ENCODE assay signal across 11 cellular contexts in genomic region chr22:21003782-21004181, GRCh38. TPM values are rescaled to one million over a fixed set of nuclear protein-coding genes. Genes with fewer than 3 reads are reported as not detected.
DNase-seq lines count a peak whose midpoint lies in the region; ATAC-seq, FAIRE-seq and TF ChIP-seq lines count a peak whose summit lies in the region.
"Had no signal": no experiment of that assay in that cellular context is flagged by ENCODE, and none has a peak within 500 bp of the region (broad histone marks: within the 10 kb centered on the region; RNA-seq: fewer than 3 reads in every experiment).

No MANE protein-coding gene starts in this region.

- H3K4me2 ChIP-seq in A549 (peak overlapping the region; percentile 75), HepG2 (ENCODE audit: low read depth, low read length) (peak overlapping the region; percentile 95)

- no peak for FAIRE-seq in A549 (lab: Jason Lieb, UNC)
- FAIRE-seq in HepG2 (lab: Jason Lieb, UNC), result peak; percentile 18

- H3K4me3 Mint-ChIP-seq in activated CD4-positive, alpha-beta memory T cell treated with anti-CD3 and anti-CD28 coated beads for 36 hours, result peak overlapping the region; percentile 94

- intact Hi-C loops in activated CD4-positive, alpha-beta memory T cell treated with anti-CD3 and anti-CD28 coated beads for 36 hours (cut with micrococcal nuclease), result loop anchor here (5.0 kb wide), 1 partner anchor 579 kb away; no protein-coding TSS in a partner anchor
- intact Hi-C loops in HepG2 (cut with micrococcal nuclease; ENCODE audit: unreplicated experiment), result loop anchor here (2.0 kb wide), 1 partner anchor 41 kb away; no protein-coding TSS in a partner anchor

- 83% methylated on average over 4 of the region's 4 CpGs for WGBS in A549 (ENCODE audit: missing lambda C conversion rate)
- WGBS in HepG2 (ENCODE audit: low lambda C conversion rate), result 82% methylated on average over 3 of the region's 4 CpGs

- in situ Hi-C loops in HepG2 (cut with HindIII; ENCODE audit: extremely low pct_ligation_motif_present, low pct_unique_long_range_greater_than_20kb), result no loop called here

- ATAC-seq in A549 (no peak), HepG2 (no peak), GM19397 (IDR thresholded peaks at IDR 0.05; ENCODE audit: unreplicated experiment) (no peak)

- H3K27me3 ChIP-seq in HepG2 (ENCODE audit: control insufficient read depth in 1 of 2, insufficient read depth in 2 of 2, low read length in 2 of 2), result no peaks in the 10 kb centered on the region; a peak in 1 of 5 replicates

- no peaks in the 10 kb centered on the region for H3K9me3 ChIP-seq in A549
- no peaks in the 10 kb centered on the region for H3K9me3 ChIP-seq in HepG2 (ENCODE audit: low read length)

- no peaks in the 10 kb centered on the region for H3K9me3 Mint-ChIP-seq in activated CD4-positive, alpha-beta memory T cell treated with anti-CD3 and anti-CD28 coated beads for 36 hours

- TF ChIP-seq POLR2A in A549 (IDR thresholded peaks at IDR 0.05; ENCODE audit: low read length) (no peak), HepG2 (IDR thresholded peaks at IDR 0.05; ENCODE audit: insufficient read depth in 1 of 2, low read depth in 2 of 2, low read length in 2 of 2) (peak in 1 of 2 experiments; percentile 36; a peak in 1 of 4 replicates)

- no peak overlapping the region for H2AFZ ChIP-seq in HepG2 (ENCODE audit: low read length)

- H3K4me3 ChIP-seq in A549 (no peak overlapping the region), GM12864 (ENCODE audit: low read depth, low read length) (peak overlapping the region; percentile 15; the same call in 1 of the 2 replicates), HepG2 (replicated peaks in 1 of 3; ENCODE audit: insufficient read depth in 1 of 3, low read depth in 2 of 3, low read length in 3 of 3) (peak overlapping the region in 2 of 3 experiments; percentile 19 to 89; a peak in 3 of 6 replicates)

- no peak for TF ChIP-seq CTCF in A549 (IDR thresholded peaks at IDR 0.05)
- no peak for TF ChIP-seq CTCF in GM12864 (IDR thresholded peaks at IDR 0.05; ENCODE audit: low read depth, low read length, missing control alignments)
- 0 out of 2 replicates have a peak, but pooled peaks have one; percentile 5 for TF ChIP-seq CTCF in HepG2 (CRISPR knock-in tag; IDR thresholded peaks at IDR 0.05)

- POLR2A ChIA-PET in A549 (lab: Yijun Ruan, JAX), result interaction anchor here (1.6 kb wide), 1 partner anchor 98 kb away, joined by 3 read pairs; no protein-coding TSS in a partner anchor
- POLR2A ChIA-PET in activated CD4-positive, alpha-beta memory T cell treated with anti-CD3 and anti-CD28 coated beads for 36 hours (lab: Charles Lee), result interaction anchor here (0.7 kb wide), 1 partner anchor 97 kb away, joined by 3 read pairs; no protein-coding TSS in a partner anchor
- POLR2A ChIA-PET in HepG2 (lab: Yijun Ruan, JAX), result interaction anchor here (1.1 to 3.4 kb wide), 6 partner anchors 9 to 52 kb away, joined by 3 to 45 read pairs (median 12); partner anchors contain the start of genes LZTR1 and P2RX6

- TF ChIP-seq EP300 in A549 (IDR thresholded peaks at IDR 0.05) (no peak), HepG2 (IDR thresholded peaks at IDR 0.05; ENCODE audit: low read depth in 2 of 2, low read length in 2 of 2) (no peak), HepG2 (CRISPR knock-in tag; IDR thresholded peaks at IDR 0.05; ENCODE audit: borderline replicate concordance) (no peak)

- peaks cover 18% of the 10 kb centered on the region for H3K79me2 ChIP-seq in HepG2 (ENCODE audit: insufficient read depth, low read length)

- TF ChIP-seq RAD21 in A549 (conservative IDR thresholded peaks at IDR 0.05 in 1 of 2, IDR thresholded peaks at IDR 0.05 in 1 of 2) (no peak), HepG2 (CRISPR knock-in tag; IDR thresholded peaks at IDR 0.05) (no peak)

- no TSS peak for BruUV-seq in HepG2 (replicated peaks; lab: Mats Ljungman, UMichigan)

- peaks cover 7 to 18% of the 10 kb centered on the region in 2 experiments; a peak in 4 of 5 replicates for H3K36me3 ChIP-seq in HepG2 (replicated peaks in 1 of 2; ENCODE audit: control insufficient read depth in 1 of 2, insufficient read depth in 2 of 2, low read length in 2 of 2)

- H3K4me1 Mint-ChIP-seq in activated CD4-positive, alpha-beta memory T cell treated with anti-CD3 and anti-CD28 coated beads for 36 hours (ENCODE audit: low read depth), result peaks cover 19% of the 10 kb centered on the region

- no peak overlapping the region for H3K27ac Mint-ChIP-seq in activated CD4-positive, alpha-beta memory T cell treated with anti-CD3 and anti-CD28 coated beads for 36 hours

- 0 out of 2 replicates have a peak, but pooled peaks cover 2% of the 10 kb centered on the region for H4K20me1 ChIP-seq in HepG2 (ENCODE audit: insufficient read depth, low read length)

- H3K36me3 Mint-ChIP-seq in activated CD4-positive, alpha-beta memory T cell treated with anti-CD3 and anti-CD28 coated beads for 36 hours, result peaks cover 10% of the 10 kb centered on the region

- no peak for DNase-seq in A549 (ENCODE audit: low read depth in 1 of 2, low spot score in 1 of 2)
- no peak for DNase-seq in GM12864 (ENCODE audit: low read depth)
- DNase-seq in activated CD4-positive, alpha-beta memory T cell treated with anti-CD3 and anti-CD28 coated beads for 36 hours, result no peak
- DNase-seq in HepG2 (ENCODE audit: low spot score), result no peak
- no peak for DNase-seq in NCI-H2196 (lab: John Stamatoyannopoulos, UW; ENCODE audit: unreplicated experiment)
- no peak for DNase-seq in stimulated activated naive CD4-positive, alpha-beta T cell (lab: John Stamatoyannopoulos, UW)
- DNase-seq in 8988T, result no peak
- DNase-seq: EL, RPMI8226 had no signal

- no peak overlapping the region for H3K9ac ChIP-seq in HepG2 (ENCODE audit: insufficient read depth, low read depth, low read length)

- H3K4me1 ChIP-seq in A549 (peaks cover 16% of the 10 kb centered on the region; the same call in 2 of the 3 replicates), HepG2 (ENCODE audit: insufficient read depth, low read length) (peaks cover 30% of the 10 kb centered on the region)

- H3K27me3 Mint-ChIP-seq in activated CD4-positive, alpha-beta memory T cell treated with anti-CD3 and anti-CD28 coated beads for 36 hours, result no peaks in the 10 kb centered on the region

- H3K27ac ChIP-seq in A549, result no peak overlapping the region
- no peak overlapping the region for H3K27ac ChIP-seq in HepG2 (ENCODE audit: extremely low read length, insufficient read depth, low read length)

- CTCF ChIA-PET in A549 (lab: Yijun Ruan, JAX), result interaction anchor here (1.1 to 2.1 kb wide), 3 partner anchors 13 to 118 kb away, joined by 3 to 6 read pairs (median 4); no protein-coding TSS in a partner anchor
- CTCF ChIA-PET in activated CD4-positive, alpha-beta memory T cell treated with anti-CD3 and anti-CD28 coated beads for 36 hours (lab: Charles Lee), result interaction anchor here (2.1 to 2.3 kb wide), 3 partner anchors 17 to 42 kb away, joined by 6 to 17 read pairs (median 7); partner anchors contain the start of gene LZTR1
- CTCF ChIA-PET in HepG2 (lab: Yijun Ruan, JAX; ENCODE audit: low intra/inter-chr PET ratio, low total read pairs), result no interaction called here

RNA-seq across cellular contexts. Expression of gene THAP7, which starts 1.9 kb away (rescaled TPM):
- polyA plus RNA-seq in A549 (2011; rRNA removed) (15.5 and 15.9 TPM in 2 replicates), A549 (2017; fragmentation: RNase III; extraction: RNeasy Plus Mini Kit Qiagen cat#74134 plus additional on column Dnase treatment) (18.4 to 22.7 TPM (median 19.7 TPM) in 3 replicates), HepG2 (2011; rRNA removed) (13.0 and 16.4 TPM in 2 replicates)
- polyA plus RNA-seq in A549 (2012; cell fraction: cytosol; rRNA removed), result 29.7 and 39.2 TPM in 2 replicates
- 43.5 and 52.5 TPM in 2 replicates for polyA plus RNA-seq in A549 (2012; cell fraction: nucleus; rRNA removed)
- polyA minus RNA-seq in A549 (2011; rRNA and poly(A)+ RNA removed), result 15.1 and 16.7 TPM in 2 replicates
- total RNA-seq in activated CD4-positive, alpha-beta memory T cell treated with anti-CD3 and anti-CD28 coated beads for 36 hours, result 10 to 100 TPM; 22.1 to 26.8 TPM
- total RNA-seq in HepG2 (2016; rRNA removed; fragmentation: Illumina TruSeq; extraction: Trizol), result 20.4 and 25.5 TPM in 2 replicates
- total RNA-seq in HepG2 (2016; cell fraction: cytosol; rRNA removed; fragmentation: Illumina TruSeq; extraction: Trizol; ENCODE audit: low read depth), result 10.9 and 13.4 TPM in 2 replicates
- 22.1 and 23.8 TPM in 2 replicates for total RNA-seq in HepG2 (2016; cell fraction: insoluble cytoplasmic fraction; rRNA removed; fragmentation: Illumina TruSeq; extraction: Trizol)
- total RNA-seq in HepG2 (2016; cell fraction: membrane; rRNA removed; fragmentation: Illumina TruSeq; extraction: Trizol), result 19.2 and 23.3 TPM in 2 replicates
- 18.4 and 19.1 TPM in 2 replicates for total RNA-seq in HepG2 (2016; cell fraction: nucleus; rRNA removed; fragmentation: Illumina TruSeq; extraction: Trizol)
- 11.4 and 17.5 TPM in 2 replicates for polyA plus RNA-seq in HepG2 (2011; cell fraction: cytosol; rRNA removed)
- 53.1 and 55.7 TPM in 2 replicates for polyA plus RNA-seq in HepG2 (2011; cell fraction: nucleus; rRNA removed)
- 7.6 and 9.2 TPM in 2 replicates for polyA plus RNA-seq in HepG2 (2012)
- 11.6 and 14.4 TPM in 2 replicates for polyA plus RNA-seq in HepG2 (2016; cell fraction: cytosol; fragmentation: Illumina TruSeq; extraction: Trizol; ENCODE audit: low read depth)
- polyA plus RNA-seq in HepG2 (2016; cell fraction: insoluble cytoplasmic fraction; fragmentation: Illumina TruSeq; extraction: Trizol; ENCODE audit: low read depth), result 22.2 and 26.6 TPM in 2 replicates
- 17.6 and 24.0 TPM in 2 replicates for polyA plus RNA-seq in HepG2 (2016; cell fraction: membrane; fragmentation: Illumina TruSeq; extraction: Trizol; ENCODE audit: low read depth)
- 42.7 and 46.0 TPM in 2 replicates for polyA plus RNA-seq in HepG2 (2016; cell fraction: nucleus; fragmentation: Illumina TruSeq; extraction: Trizol; ENCODE audit: insufficient read depth, low read depth)
- 19.9 and 30.3 TPM in 2 replicates for polyA minus RNA-seq in HepG2 (2011; rRNA and poly(A)+ RNA removed; ENCODE audit: low replicate concordance)
- polyA minus RNA-seq in HepG2 (2011; cell fraction: cytosol; rRNA and poly(A)+ RNA removed), result 6.9 and 7.9 TPM in 2 replicates
- polyA minus RNA-seq in HepG2 (2011; cell fraction: nucleus; rRNA and poly(A)+ RNA removed), result 34.2 and 38.9 TPM in 2 replicates

RNA-seq across cellular contexts. Expression of gene P2RX6, which starts 11.2 kb away (rescaled TPM):
- polyA plus RNA-seq in A549 (2011; rRNA removed) (0.62 and 0.67 TPM in 2 replicates), A549 (2017; fragmentation: RNase III; extraction: RNeasy Plus Mini Kit Qiagen cat#74134 plus additional on column Dnase treatment) (0.92 to 1.6 TPM (median 1.1 TPM) in 3 replicates), HepG2 (2011; rRNA removed) (0.12 and 0.20 TPM in 2 replicates)
- polyA plus RNA-seq in A549 (2012; cell fraction: cytosol; rRNA removed), result 0.62 and 0.82 TPM in 2 replicates
- polyA plus RNA-seq in A549 (2012; cell fraction: nucleus; rRNA removed), result 7.2 and 8.9 TPM in 2 replicates
- 0.15 and 0.45 TPM in 2 replicates for polyA minus RNA-seq in A549 (2011; rRNA and poly(A)+ RNA removed)
- not detected for total RNA-seq in activated CD4-positive, alpha-beta memory T cell treated with anti-CD3 and anti-CD28 coated beads for 36 hours
- 0.04 TPM in 1 of 2 replicates, not detected in the other for total RNA-seq in HepG2 (2016; rRNA removed; fragmentation: Illumina TruSeq; extraction: Trizol)
- total RNA-seq in HepG2 (2016; cell fraction: cytosol; rRNA removed; fragmentation: Illumina TruSeq; extraction: Trizol; ENCODE audit: low read depth), result not detected in 2 replicates
- not detected in 2 replicates for total RNA-seq in HepG2 (2016; cell fraction: insoluble cytoplasmic fraction; rRNA removed; fragmentation: Illumina TruSeq; extraction: Trizol)
- total RNA-seq in HepG2 (2016; cell fraction: membrane; rRNA removed; fragmentation: Illumina TruSeq; extraction: Trizol), result not detected in 2 replicates
- total RNA-seq in HepG2 (2016; cell fraction: nucleus; rRNA removed; fragmentation: Illumina TruSeq; extraction: Trizol), result not detected in 2 replicates
- polyA plus RNA-seq in HepG2 (2011; cell fraction: cytosol; rRNA removed), result 0.06 and 0.19 TPM in 2 replicates
- 0.66 and 1.2 TPM in 2 replicates for polyA plus RNA-seq in HepG2 (2011; cell fraction: nucleus; rRNA removed)
- 0.07 and 0.25 TPM in 2 replicates for polyA plus RNA-seq in HepG2 (2012)
- not detected in 2 replicates for polyA plus RNA-seq in HepG2 (2016; cell fraction: cytosol; fragmentation: Illumina TruSeq; extraction: Trizol; ENCODE audit: low read depth)
- polyA plus RNA-seq in HepG2 (2016; cell fraction: insoluble cytoplasmic fraction; fragmentation: Illumina TruSeq; extraction: Trizol; ENCODE audit: low read depth), result not detected in 2 replicates
- polyA plus RNA-seq in HepG2 (2016; cell fraction: membrane; fragmentation: Illumina TruSeq; extraction: Trizol; ENCODE audit: low read depth), result not detected in 2 replicates
- polyA plus RNA-seq in HepG2 (2016; cell fraction: nucleus; fragmentation: Illumina TruSeq; extraction: Trizol; ENCODE audit: insufficient read depth, low read depth), result not detected in 2 replicates
- 0.46 and 5.4 TPM in 2 replicates for polyA minus RNA-seq in HepG2 (2011; rRNA and poly(A)+ RNA removed; ENCODE audit: low replicate concordance)
- not detected in 2 replicates for polyA minus RNA-seq in HepG2 (2011; cell fraction: cytosol; rRNA and poly(A)+ RNA removed)
- polyA minus RNA-seq in HepG2 (2011; cell fraction: nucleus; rRNA and poly(A)+ RNA removed), result 0.50 TPM in 1 of 2 replicates, not detected in the other

RNA-seq across cellular contexts. Expression of gene LZTR1, which starts 21.7 kb away (rescaled TPM):
- polyA plus RNA-seq in A549 (2011; rRNA removed) (14.1 and 14.4 TPM in 2 replicates), A549 (2017; fragmentation: RNase III; extraction: RNeasy Plus Mini Kit Qiagen cat#74134 plus additional on column Dnase treatment) (22.3 to 23.5 TPM (median 22.6 TPM) in 3 replicates), HepG2 (2011; rRNA removed) (21.8 and 36.0 TPM in 2 replicates)
- 19.7 and 23.3 TPM in 2 replicates for polyA plus RNA-seq in A549 (2012; cell fraction: cytosol; rRNA removed)
- polyA plus RNA-seq in A549 (2012; cell fraction: nucleus; rRNA removed), result 123 and 173 TPM in 2 replicates
- 22.8 and 27.5 TPM in 2 replicates for polyA minus RNA-seq in A549 (2011; rRNA and poly(A)+ RNA removed)
- 10 to 100 TPM; 39.3 to 43.4 TPM for total RNA-seq in activated CD4-positive, alpha-beta memory T cell treated with anti-CD3 and anti-CD28 coated beads for 36 hours
- total RNA-seq in HepG2 (2016; rRNA removed; fragmentation: Illumina TruSeq; extraction: Trizol), result 12.0 and 22.4 TPM in 2 replicates
- total RNA-seq in HepG2 (2016; cell fraction: cytosol; rRNA removed; fragmentation: Illumina TruSeq; extraction: Trizol; ENCODE audit: low read depth), result 6.7 and 7.2 TPM in 2 replicates
- total RNA-seq in HepG2 (2016; cell fraction: insoluble cytoplasmic fraction; rRNA removed; fragmentation: Illumina TruSeq; extraction: Trizol), result 11.0 and 24.0 TPM in 2 replicates
- 7.2 and 7.5 TPM in 2 replicates for total RNA-seq in HepG2 (2016; cell fraction: membrane; rRNA removed; fragmentation: Illumina TruSeq; extraction: Trizol)
- 24.0 and 31.5 TPM in 2 replicates for total RNA-seq in HepG2 (2016; cell fraction: nucleus; rRNA removed; fragmentation: Illumina TruSeq; extraction: Trizol)
- polyA plus RNA-seq in HepG2 (2011; cell fraction: cytosol; rRNA removed), result 7.8 and 11.5 TPM in 2 replicates
- polyA plus RNA-seq in HepG2 (2011; cell fraction: nucleus; rRNA removed), result 218 and 255 TPM in 2 replicates
- 16.0 and 20.8 TPM in 2 replicates for polyA plus RNA-seq in HepG2 (2012)
- 1.7 and 1.9 TPM in 2 replicates for polyA plus RNA-seq in HepG2 (2016; cell fraction: cytosol; fragmentation: Illumina TruSeq; extraction: Trizol; ENCODE audit: low read depth)
- 10.7 and 13.3 TPM in 2 replicates for polyA plus RNA-seq in HepG2 (2016; cell fraction: insoluble cytoplasmic fraction; fragmentation: Illumina TruSeq; extraction: Trizol; ENCODE audit: low read depth)
- 3.5 and 4.4 TPM in 2 replicates for polyA plus RNA-seq in HepG2 (2016; cell fraction: membrane; fragmentation: Illumina TruSeq; extraction: Trizol; ENCODE audit: low read depth)
- polyA plus RNA-seq in HepG2 (2016; cell fraction: nucleus; fragmentation: Illumina TruSeq; extraction: Trizol; ENCODE audit: insufficient read depth, low read depth), result 85.8 and 92.2 TPM in 2 replicates
- polyA minus RNA-seq in HepG2 (2011; rRNA and poly(A)+ RNA removed; ENCODE audit: low replicate concordance), result 28.9 and 51.0 TPM in 2 replicates
- 12.1 and 13.7 TPM in 2 replicates for polyA minus RNA-seq in HepG2 (2011; cell fraction: cytosol; rRNA and poly(A)+ RNA removed)
- polyA minus RNA-seq in HepG2 (2011; cell fraction: nucleus; rRNA and poly(A)+ RNA removed), result 71.7 and 79.9 TPM in 2 replicates

RNA-seq across cellular contexts. Expression of gene SLC7A4, which starts 28.6 kb away (rescaled TPM):
- not detected in 2 replicates for polyA plus RNA-seq in A549 (2011; rRNA removed)
- not detected in 2 replicates for polyA plus RNA-seq in A549 (2012; cell fraction: cytosol; rRNA removed)
- polyA plus RNA-seq in A549 (2012; cell fraction: nucleus; rRNA removed), result not detected in 2 replicates
- not detected in 3 replicates for polyA plus RNA-seq in A549 (2017; fragmentation: RNase III; extraction: RNeasy Plus Mini Kit Qiagen cat#74134 plus additional on column Dnase treatment)
- not detected in 2 replicates for polyA minus RNA-seq in A549 (2011; rRNA and poly(A)+ RNA removed)
- total RNA-seq in activated CD4-positive, alpha-beta memory T cell treated with anti-CD3 and anti-CD28 coated beads for 36 hours, result not detected
- not detected in 2 replicates for total RNA-seq in HepG2 (2016; rRNA removed; fragmentation: Illumina TruSeq; extraction: Trizol)
- total RNA-seq in HepG2 (2016; cell fraction: cytosol; rRNA removed; fragmentation: Illumina TruSeq; extraction: Trizol; ENCODE audit: low read depth), result not detected in 2 replicates
- total RNA-seq in HepG2 (2016; cell fraction: insoluble cytoplasmic fraction; rRNA removed; fragmentation: Illumina TruSeq; extraction: Trizol), result not detected in 2 replicates
- not detected in 2 replicates for total RNA-seq in HepG2 (2016; cell fraction: membrane; rRNA removed; fragmentation: Illumina TruSeq; extraction: Trizol)
- total RNA-seq in HepG2 (2016; cell fraction: nucleus; rRNA removed; fragmentation: Illumina TruSeq; extraction: Trizol), result not detected in 2 replicates
- polyA plus RNA-seq in HepG2 (2011; rRNA removed), result not detected in 2 replicates
- not detected in 2 replicates for polyA plus RNA-seq in HepG2 (2011; cell fraction: cytosol; rRNA removed)
- not detected in 2 replicates for polyA plus RNA-seq in HepG2 (2011; cell fraction: nucleus; rRNA removed)
- polyA plus RNA-seq in HepG2 (2012), result not detected in 2 replicates
- polyA plus RNA-seq in HepG2 (2016; cell fraction: cytosol; fragmentation: Illumina TruSeq; extraction: Trizol; ENCODE audit: low read depth), result not detected in 2 replicates
- not detected in 2 replicates for polyA plus RNA-seq in HepG2 (2016; cell fraction: insoluble cytoplasmic fraction; fragmentation: Illumina TruSeq; extraction: Trizol; ENCODE audit: low read depth)
- polyA plus RNA-seq in HepG2 (2016; cell fraction: membrane; fragmentation: Illumina TruSeq; extraction: Trizol; ENCODE audit: low read depth), result not detected in 2 replicates
- polyA plus RNA-seq in HepG2 (2016; cell fraction: nucleus; fragmentation: Illumina TruSeq; extraction: Trizol; ENCODE audit: insufficient read depth, low read depth), result not detected in 2 replicates
- not detected in 2 replicates for polyA minus RNA-seq in HepG2 (2011; rRNA and poly(A)+ RNA removed; ENCODE audit: low replicate concordance)
- polyA minus RNA-seq in HepG2 (2011; cell fraction: cytosol; rRNA and poly(A)+ RNA removed), result not detected in 2 replicates
- not detected in 2 replicates for polyA minus RNA-seq in HepG2 (2011; cell fraction: nucleus; rRNA and poly(A)+ RNA removed)
- total RNA-seq: pulmonary artery endothelial cell had no signal

RNA-seq across cellular contexts. Expression of gene AIFM3, which starts 36.7 kb away (rescaled TPM):
- polyA plus RNA-seq in A549 (2011; rRNA removed) (1.2 and 1.4 TPM in 2 replicates), A549 (2017; fragmentation: RNase III; extraction: RNeasy Plus Mini Kit Qiagen cat#74134 plus additional on column Dnase treatment) (2.3 to 4.0 TPM (median 3.6 TPM) in 3 replicates), HepG2 (2011; rRNA removed) (9.0 and 12.0 TPM in 2 replicates)
- 2.9 TPM in 2 replicates for polyA plus RNA-seq in A549 (2012; cell fraction: cytosol; rRNA removed)
- polyA plus RNA-seq in A549 (2012; cell fraction: nucleus; rRNA removed), result 19.7 and 21.2 TPM in 2 replicates
- 1.8 and 2.6 TPM in 2 replicates for polyA minus RNA-seq in A549 (2011; rRNA and poly(A)+ RNA removed)
- total RNA-seq in activated CD4-positive, alpha-beta memory T cell treated with anti-CD3 and anti-CD28 coated beads for 36 hours, result not detected
- 11.0 and 15.3 TPM in 2 replicates for total RNA-seq in HepG2 (2016; rRNA removed; fragmentation: Illumina TruSeq; extraction: Trizol)
- total RNA-seq in HepG2 (2016; cell fraction: cytosol; rRNA removed; fragmentation: Illumina TruSeq; extraction: Trizol; ENCODE audit: low read depth), result 11.0 and 11.3 TPM in 2 replicates
- total RNA-seq in HepG2 (2016; cell fraction: insoluble cytoplasmic fraction; rRNA removed; fragmentation: Illumina TruSeq; extraction: Trizol), result 8.7 and 17.7 TPM in 2 replicates
- 18.9 and 20.5 TPM in 2 replicates for total RNA-seq in HepG2 (2016; cell fraction: membrane; rRNA removed; fragmentation: Illumina TruSeq; extraction: Trizol)
- 17.3 and 19.2 TPM in 2 replicates for total RNA-seq in HepG2 (2016; cell fraction: nucleus; rRNA removed; fragmentation: Illumina TruSeq; extraction: Trizol)
- 9.9 and 12.9 TPM in 2 replicates for polyA plus RNA-seq in HepG2 (2011; cell fraction: cytosol; rRNA removed)
- polyA plus RNA-seq in HepG2 (2011; cell fraction: nucleus; rRNA removed), result 124 and 135 TPM in 2 replicates
- polyA plus RNA-seq in HepG2 (2012), result 9.3 and 10.2 TPM in 2 replicates
- 9.8 and 11.5 TPM in 2 replicates for polyA plus RNA-seq in HepG2 (2016; cell fraction: cytosol; fragmentation: Illumina TruSeq; extraction: Trizol; ENCODE audit: low read depth)
- polyA plus RNA-seq in HepG2 (2016; cell fraction: insoluble cytoplasmic fraction; fragmentation: Illumina TruSeq; extraction: Trizol; ENCODE audit: low read depth), result 8.2 and 11.1 TPM in 2 replicates
- 16.8 and 17.1 TPM in 2 replicates for polyA plus RNA-seq in HepG2 (2016; cell fraction: membrane; fragmentation: Illumina TruSeq; extraction: Trizol; ENCODE audit: low read depth)
- polyA plus RNA-seq in HepG2 (2016; cell fraction: nucleus; fragmentation: Illumina TruSeq; extraction: Trizol; ENCODE audit: insufficient read depth, low read depth), result 45.0 and 47.7 TPM in 2 replicates
- 0.07 and 13.9 TPM in 2 replicates for polyA minus RNA-seq in HepG2 (2011; rRNA and poly(A)+ RNA removed; ENCODE audit: low replicate concordance)
- polyA minus RNA-seq in HepG2 (2011; cell fraction: cytosol; rRNA and poly(A)+ RNA removed), result 6.5 and 6.6 TPM in 2 replicates
- polyA minus RNA-seq in HepG2 (2011; cell fraction: nucleus; rRNA and poly(A)+ RNA removed), result 18.9 and 19.3 TPM in 2 replicates

Comparison
In these comparisons a context has a peak if more than half of its experiments do, and no peak if none do; other contexts are left out.
1. Of the 38 proteins assayed by ChIP-seq in both HepG2 and A549: peak only in HepG2: CTCF; only in A549: none; in both: none; in neither: 36; mixed calls (peak in some experiments, not most) for 1.